ENCODE assay signal across 1 cellular context in the genomic region with DNA sequence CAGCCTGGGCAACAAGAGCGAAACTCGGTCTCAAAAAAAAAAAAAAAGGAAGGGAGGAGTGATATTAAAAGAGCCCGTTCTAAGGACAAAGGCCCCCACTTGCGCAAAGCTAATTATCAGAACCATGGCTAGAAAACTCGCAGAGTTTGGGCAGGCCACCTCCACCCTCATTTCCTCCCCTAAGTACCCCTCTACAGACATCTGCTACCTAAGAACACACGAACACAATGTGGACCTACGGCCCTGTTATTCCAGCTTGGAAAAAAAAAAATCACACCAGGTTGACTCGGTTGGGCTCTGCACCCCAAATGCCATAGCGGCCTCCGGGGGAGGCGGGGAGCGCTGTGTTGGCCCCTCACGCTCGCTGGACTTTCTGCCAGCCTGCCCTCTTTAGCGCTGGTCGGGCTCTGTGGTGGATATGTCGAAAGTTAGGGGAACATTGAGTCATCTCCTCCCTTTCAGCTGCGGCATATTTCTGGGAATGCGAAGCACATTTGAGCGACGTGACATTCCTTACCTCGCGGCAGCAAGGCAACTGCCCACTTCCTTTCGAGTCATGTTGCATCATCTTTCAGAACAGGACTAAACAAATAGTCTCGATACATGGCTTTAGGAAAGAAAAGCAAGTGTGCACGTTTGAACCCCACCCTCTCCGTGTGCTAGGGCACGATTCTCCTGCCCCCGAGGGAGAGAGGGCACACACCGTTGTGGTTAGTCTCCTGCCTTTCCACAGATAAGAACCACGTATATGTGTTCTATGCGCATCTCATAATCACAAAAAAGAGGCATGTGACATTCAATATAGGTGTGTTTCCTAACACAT.
TF ChIP-seq lines count a peak whose summit lies in the region.

No MANE protein-coding gene starts in this region.

TF ChIP-seq in K562, 482 proteins besides CTCF, POLR2A, EP300 and RAD21 (continued from another document and continues in another):
- TF ChIP-seq, protein P1, sequence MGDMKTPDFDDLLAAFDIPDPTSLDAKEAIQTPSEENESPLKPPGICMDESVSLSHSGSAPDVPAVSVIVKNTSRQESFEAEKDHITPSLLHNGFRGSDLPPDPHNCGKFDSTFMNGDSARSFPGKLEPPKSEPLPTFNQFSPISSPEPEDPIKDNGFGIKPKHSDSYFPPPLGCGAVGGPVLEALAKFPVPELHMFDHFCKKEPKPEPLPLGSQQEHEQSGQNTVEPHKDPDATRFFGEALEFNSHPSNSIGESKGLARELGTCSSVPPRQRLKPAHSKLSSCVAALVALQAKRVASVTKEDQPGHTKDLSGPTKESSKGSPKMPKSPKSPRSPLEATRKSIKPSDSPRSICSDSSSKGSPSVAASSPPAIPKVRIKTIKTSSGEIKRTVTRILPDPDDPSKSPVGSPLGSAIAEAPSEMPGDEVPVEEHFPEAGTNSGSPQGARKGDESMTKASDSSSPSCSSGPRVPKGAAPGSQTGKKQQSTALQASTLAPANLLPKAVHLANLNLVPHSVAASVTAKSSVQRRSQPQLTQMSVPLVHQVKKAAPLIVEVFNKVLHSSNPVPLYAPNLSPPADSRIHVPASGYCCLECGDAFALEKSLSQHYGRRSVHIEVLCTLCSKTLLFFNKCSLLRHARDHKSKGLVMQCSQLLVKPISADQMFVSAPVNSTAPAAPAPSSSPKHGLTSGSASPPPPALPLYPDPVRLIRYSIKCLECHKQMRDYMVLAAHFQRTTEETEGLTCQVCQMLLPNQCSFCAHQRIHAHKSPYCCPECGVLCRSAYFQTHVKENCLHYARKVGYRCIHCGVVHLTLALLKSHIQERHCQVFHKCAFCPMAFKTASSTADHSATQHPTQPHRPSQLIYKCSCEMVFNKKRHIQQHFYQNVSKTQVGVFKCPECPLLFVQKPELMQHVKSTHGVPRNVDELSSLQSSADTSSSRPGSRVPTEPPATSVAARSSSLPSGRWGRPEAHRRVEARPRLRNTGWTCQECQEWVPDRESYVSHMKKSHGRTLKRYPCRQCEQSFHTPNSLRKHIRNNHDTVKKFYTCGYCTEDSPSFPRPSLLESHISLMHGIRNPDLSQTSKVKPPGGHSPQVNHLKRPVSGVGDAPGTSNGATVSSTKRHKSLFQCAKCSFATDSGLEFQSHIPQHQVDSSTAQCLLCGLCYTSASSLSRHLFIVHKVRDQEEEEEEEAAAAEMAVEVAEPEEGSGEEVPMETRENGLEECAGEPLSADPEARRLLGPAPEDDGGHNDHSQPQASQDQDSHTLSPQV (IDR thresholded peaks at IDR 0.05), result 0 out of 2 replicates have a peak, but pooled peaks have one; percentile 57
- TF ChIP-seq CBFB (CRISPR knock-in tag; IDR thresholded peaks at IDR 0.05), result 0 out of 2 replicates have a peak, but pooled peaks have one; percentile 37
- TF ChIP-seq PTTG1 (tag; IDR thresholded peaks at IDR 0.05; ENCODE audit: low read depth), result 0 out of 2 replicates have a peak, but pooled peaks have one; percentile 34
- TF ChIP-seq, protein P2, sequence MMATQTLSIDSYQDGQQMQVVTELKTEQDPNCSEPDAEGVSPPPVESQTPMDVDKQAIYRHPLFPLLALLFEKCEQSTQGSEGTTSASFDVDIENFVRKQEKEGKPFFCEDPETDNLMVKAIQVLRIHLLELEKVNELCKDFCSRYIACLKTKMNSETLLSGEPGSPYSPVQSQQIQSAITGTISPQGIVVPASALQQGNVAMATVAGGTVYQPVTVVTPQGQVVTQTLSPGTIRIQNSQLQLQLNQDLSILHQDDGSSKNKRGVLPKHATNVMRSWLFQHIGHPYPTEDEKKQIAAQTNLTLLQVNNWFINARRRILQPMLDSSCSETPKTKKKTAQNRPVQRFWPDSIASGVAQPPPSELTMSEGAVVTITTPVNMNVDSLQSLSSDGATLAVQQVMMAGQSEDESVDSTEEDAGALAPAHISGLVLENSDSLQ (IDR thresholded peaks at IDR 0.05), result peak; percentile 90
- TF ChIP-seq CTBP1 (IDR thresholded peaks at IDR 0.05; ENCODE audit: borderline replicate concordance), result peak; percentile 89
- TF ChIP-seq KDM5B (IDR thresholded peaks at IDR 0.05; ENCODE audit: insufficient replicate concordance, low read depth, low read length), result no peak
- TF ChIP-seq CBX8 (IDR thresholded peaks at IDR 0.05; ENCODE audit: borderline replicate concordance, extremely low read depth, low read depth, low read length, poor library complexity, severe bottlenecking), result no peak
- peak; percentile 92 for TF ChIP-seq JUND (IDR thresholded peaks at IDR 0.05; ENCODE audit: borderline replicate concordance, low read depth, low read length)
- peak; percentile 79; the same call in 1 of the 3 replicates for TF ChIP-seq JUND (tag; IDR thresholded peaks at IDR 0.05; ENCODE audit: borderline replicate concordance, low read depth, low read length)
- TF ChIP-seq CREB1 (IDR thresholded peaks at IDR 0.05), result no peak
- TF ChIP-seq CREB1 (CRISPR knock-in tag; IDR thresholded peaks at IDR 0.05), result no peak
- TF ChIP-seq ETV5 (CRISPR knock-in tag; IDR thresholded peaks at IDR 0.05; ENCODE audit: low read depth), result peak; percentile 81
- TF ChIP-seq, protein P3, sequence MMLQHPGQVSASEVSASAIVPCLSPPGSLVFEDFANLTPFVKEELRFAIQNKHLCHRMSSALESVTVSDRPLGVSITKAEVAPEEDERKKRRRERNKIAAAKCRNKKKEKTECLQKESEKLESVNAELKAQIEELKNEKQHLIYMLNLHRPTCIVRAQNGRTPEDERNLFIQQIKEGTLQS (IDR thresholded peaks at IDR 0.05), result peak; percentile 99
- TF ChIP-seq, protein P3 (CRISPR knock-in tag; conservative IDR thresholded peaks at IDR 0.05), result no peak
- TF ChIP-seq, protein P4, sequence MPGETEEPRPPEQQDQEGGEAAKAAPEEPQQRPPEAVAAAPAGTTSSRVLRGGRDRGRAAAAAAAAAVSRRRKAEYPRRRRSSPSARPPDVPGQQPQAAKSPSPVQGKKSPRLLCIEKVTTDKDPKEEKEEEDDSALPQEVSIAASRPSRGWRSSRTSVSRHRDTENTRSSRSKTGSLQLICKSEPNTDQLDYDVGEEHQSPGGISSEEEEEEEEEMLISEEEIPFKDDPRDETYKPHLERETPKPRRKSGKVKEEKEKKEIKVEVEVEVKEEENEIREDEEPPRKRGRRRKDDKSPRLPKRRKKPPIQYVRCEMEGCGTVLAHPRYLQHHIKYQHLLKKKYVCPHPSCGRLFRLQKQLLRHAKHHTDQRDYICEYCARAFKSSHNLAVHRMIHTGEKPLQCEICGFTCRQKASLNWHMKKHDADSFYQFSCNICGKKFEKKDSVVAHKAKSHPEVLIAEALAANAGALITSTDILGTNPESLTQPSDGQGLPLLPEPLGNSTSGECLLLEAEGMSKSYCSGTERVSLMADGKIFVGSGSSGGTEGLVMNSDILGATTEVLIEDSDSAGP (CRISPR knock-in tag; IDR thresholded peaks at IDR 0.05), result no peak
- peak; percentile 80 for TF ChIP-seq HIVEP1 (CRISPR knock-in tag; IDR thresholded peaks at IDR 0.05)
- peak; percentile 40; the same call in 1 of the 2 replicates for TF ChIP-seq SPI1 (IDR thresholded peaks at IDR 0.05; ENCODE audit: borderline replicate concordance, low read depth, low read length)
- no peak for TF ChIP-seq POLR2AphosphoS5 (IDR thresholded peaks at IDR 0.05; ENCODE audit: control insufficient read depth, insufficient read depth, low read depth, low read length)
- no peak for TF ChIP-seq BRF1 (IDR thresholded peaks at IDR 0.05; ENCODE audit: borderline replicate concordance, extremely low read depth, insufficient read length)
- TF ChIP-seq, protein P5, sequence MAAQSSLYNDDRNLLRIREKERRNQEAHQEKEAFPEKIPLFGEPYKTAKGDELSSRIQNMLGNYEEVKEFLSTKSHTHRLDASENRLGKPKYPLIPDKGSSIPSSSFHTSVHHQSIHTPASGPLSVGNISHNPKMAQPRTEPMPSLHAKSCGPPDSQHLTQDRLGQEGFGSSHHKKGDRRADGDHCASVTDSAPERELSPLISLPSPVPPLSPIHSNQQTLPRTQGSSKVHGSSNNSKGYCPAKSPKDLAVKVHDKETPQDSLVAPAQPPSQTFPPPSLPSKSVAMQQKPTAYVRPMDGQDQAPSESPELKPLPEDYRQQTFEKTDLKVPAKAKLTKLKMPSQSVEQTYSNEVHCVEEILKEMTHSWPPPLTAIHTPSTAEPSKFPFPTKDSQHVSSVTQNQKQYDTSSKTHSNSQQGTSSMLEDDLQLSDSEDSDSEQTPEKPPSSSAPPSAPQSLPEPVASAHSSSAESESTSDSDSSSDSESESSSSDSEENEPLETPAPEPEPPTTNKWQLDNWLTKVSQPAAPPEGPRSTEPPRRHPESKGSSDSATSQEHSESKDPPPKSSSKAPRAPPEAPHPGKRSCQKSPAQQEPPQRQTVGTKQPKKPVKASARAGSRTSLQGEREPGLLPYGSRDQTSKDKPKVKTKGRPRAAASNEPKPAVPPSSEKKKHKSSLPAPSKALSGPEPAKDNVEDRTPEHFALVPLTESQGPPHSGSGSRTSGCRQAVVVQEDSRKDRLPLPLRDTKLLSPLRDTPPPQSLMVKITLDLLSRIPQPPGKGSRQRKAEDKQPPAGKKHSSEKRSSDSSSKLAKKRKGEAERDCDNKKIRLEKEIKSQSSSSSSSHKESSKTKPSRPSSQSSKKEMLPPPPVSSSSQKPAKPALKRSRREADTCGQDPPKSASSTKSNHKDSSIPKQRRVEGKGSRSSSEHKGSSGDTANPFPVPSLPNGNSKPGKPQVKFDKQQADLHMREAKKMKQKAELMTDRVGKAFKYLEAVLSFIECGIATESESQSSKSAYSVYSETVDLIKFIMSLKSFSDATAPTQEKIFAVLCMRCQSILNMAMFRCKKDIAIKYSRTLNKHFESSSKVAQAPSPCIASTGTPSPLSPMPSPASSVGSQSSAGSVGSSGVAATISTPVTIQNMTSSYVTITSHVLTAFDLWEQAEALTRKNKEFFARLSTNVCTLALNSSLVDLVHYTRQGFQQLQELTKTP (IDR thresholded peaks at IDR 0.05; ENCODE audit: low read depth in 1 of 2, partially characterized antibody in 2 of 2), result peak in 1 of 2 experiments; percentile 42
- TF ChIP-seq RBFOX2 (IDR thresholded peaks at IDR 0.05; ENCODE audit: low read depth, low read length), result peak; percentile 61
- TF ChIP-seq ZNF197 (CRISPR knock-in tag; IDR thresholded peaks at IDR 0.05; ENCODE audit: low read depth), result 0 out of 2 replicates have a peak, but pooled peaks have one; percentile 7
- peak; percentile 41 to 65; a peak in 1 of 4 replicates for TF ChIP-seq TEAD1 (CRISPR knock-in tag; IDR thresholded peaks at IDR 0.05)
- no peak for TF ChIP-seq ZNF766 (CRISPR knock-in tag; conservative IDR thresholded peaks at IDR 0.05)
- TF ChIP-seq ZNF311 (CRISPR knock-in tag; IDR thresholded peaks at IDR 0.05), result peak; percentile 64; the same call in 1 of the 2 replicates
- peak; percentile 94 for TF ChIP-seq ZNF589 (CRISPR knock-in tag; IDR thresholded peaks at IDR 0.05; ENCODE audit: low read depth)
- TF ChIP-seq FOXA3 (CRISPR knock-in tag; conservative IDR thresholded peaks at IDR 0.05 in 1 of 2, IDR thresholded peaks at IDR 0.05 in 1 of 2), result peak in 1 of 2 experiments; percentile 57; a peak in 1 of 4 replicates
- peak; percentile 17 for TF ChIP-seq HNRNPLL (IDR thresholded peaks at IDR 0.05; ENCODE audit: low read depth, low read length, poor library complexity, severe bottlenecking)
- no peak for TF ChIP-seq NUFIP1 (IDR thresholded peaks at IDR 0.05; ENCODE audit: partially characterized antibody)
- TF ChIP-seq L3MBTL2 (IDR thresholded peaks at IDR 0.05), result peak; percentile 93
- no peak for TF ChIP-seq SREBF2 (CRISPR knock-in tag; IDR thresholded peaks at IDR 0.05)
- TF ChIP-seq, protein P6, sequence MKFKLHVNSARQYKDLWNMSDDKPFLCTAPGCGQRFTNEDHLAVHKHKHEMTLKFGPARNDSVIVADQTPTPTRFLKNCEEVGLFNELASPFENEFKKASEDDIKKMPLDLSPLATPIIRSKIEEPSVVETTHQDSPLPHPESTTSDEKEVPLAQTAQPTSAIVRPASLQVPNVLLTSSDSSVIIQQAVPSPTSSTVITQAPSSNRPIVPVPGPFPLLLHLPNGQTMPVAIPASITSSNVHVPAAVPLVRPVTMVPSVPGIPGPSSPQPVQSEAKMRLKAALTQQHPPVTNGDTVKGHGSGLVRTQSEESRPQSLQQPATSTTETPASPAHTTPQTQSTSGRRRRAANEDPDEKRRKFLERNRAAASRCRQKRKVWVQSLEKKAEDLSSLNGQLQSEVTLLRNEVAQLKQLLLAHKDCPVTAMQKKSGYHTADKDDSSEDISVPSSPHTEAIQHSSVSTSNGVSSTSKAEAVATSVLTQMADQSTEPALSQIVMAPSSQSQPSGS (CRISPR knock-in tag; IDR thresholded peaks at IDR 0.05), result no peak
- TF ChIP-seq, protein P7, sequence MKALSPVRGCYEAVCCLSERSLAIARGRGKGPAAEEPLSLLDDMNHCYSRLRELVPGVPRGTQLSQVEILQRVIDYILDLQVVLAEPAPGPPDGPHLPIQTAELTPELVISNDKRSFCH (CRISPR knock-in tag; IDR thresholded peaks at IDR 0.05), result no peak
- TF ChIP-seq, protein P7 (tag; IDR thresholded peaks at IDR 0.05), result 0 out of 2 replicates have a peak, but pooled peaks have one; percentile 52
- TF ChIP-seq KLF13 (tag; IDR thresholded peaks at IDR 0.05; ENCODE audit: borderline replicate concordance, low read depth), result no peak
- TF ChIP-seq, protein P8, sequence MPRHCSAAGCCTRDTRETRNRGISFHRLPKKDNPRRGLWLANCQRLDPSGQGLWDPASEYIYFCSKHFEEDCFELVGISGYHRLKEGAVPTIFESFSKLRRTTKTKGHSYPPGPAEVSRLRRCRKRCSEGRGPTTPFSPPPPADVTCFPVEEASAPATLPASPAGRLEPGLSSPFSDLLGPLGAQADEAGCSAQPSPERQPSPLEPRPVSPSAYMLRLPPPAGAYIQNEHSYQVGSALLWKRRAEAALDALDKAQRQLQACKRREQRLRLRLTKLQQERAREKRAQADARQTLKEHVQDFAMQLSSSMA (CRISPR knock-in tag; IDR thresholded peaks at IDR 0.05), result no peak
- TF ChIP-seq, protein P9, sequence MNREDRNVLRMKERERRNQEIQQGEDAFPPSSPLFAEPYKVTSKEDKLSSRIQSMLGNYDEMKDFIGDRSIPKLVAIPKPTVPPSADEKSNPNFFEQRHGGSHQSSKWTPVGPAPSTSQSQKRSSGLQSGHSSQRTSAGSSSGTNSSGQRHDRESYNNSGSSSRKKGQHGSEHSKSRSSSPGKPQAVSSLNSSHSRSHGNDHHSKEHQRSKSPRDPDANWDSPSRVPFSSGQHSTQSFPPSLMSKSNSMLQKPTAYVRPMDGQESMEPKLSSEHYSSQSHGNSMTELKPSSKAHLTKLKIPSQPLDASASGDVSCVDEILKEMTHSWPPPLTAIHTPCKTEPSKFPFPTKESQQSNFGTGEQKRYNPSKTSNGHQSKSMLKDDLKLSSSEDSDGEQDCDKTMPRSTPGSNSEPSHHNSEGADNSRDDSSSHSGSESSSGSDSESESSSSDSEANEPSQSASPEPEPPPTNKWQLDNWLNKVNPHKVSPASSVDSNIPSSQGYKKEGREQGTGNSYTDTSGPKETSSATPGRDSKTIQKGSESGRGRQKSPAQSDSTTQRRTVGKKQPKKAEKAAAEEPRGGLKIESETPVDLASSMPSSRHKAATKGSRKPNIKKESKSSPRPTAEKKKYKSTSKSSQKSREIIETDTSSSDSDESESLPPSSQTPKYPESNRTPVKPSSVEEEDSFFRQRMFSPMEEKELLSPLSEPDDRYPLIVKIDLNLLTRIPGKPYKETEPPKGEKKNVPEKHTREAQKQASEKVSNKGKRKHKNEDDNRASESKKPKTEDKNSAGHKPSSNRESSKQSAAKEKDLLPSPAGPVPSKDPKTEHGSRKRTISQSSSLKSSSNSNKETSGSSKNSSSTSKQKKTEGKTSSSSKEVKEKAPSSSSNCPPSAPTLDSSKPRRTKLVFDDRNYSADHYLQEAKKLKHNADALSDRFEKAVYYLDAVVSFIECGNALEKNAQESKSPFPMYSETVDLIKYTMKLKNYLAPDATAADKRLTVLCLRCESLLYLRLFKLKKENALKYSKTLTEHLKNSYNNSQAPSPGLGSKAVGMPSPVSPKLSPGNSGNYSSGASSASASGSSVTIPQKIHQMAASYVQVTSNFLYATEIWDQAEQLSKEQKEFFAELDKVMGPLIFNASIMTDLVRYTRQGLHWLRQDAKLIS (CRISPR knock-in tag; IDR thresholded peaks at IDR 0.05), result no peak
